Comparison of ENCODE assay signal across 1 cellular context in the genomic region with DNA sequence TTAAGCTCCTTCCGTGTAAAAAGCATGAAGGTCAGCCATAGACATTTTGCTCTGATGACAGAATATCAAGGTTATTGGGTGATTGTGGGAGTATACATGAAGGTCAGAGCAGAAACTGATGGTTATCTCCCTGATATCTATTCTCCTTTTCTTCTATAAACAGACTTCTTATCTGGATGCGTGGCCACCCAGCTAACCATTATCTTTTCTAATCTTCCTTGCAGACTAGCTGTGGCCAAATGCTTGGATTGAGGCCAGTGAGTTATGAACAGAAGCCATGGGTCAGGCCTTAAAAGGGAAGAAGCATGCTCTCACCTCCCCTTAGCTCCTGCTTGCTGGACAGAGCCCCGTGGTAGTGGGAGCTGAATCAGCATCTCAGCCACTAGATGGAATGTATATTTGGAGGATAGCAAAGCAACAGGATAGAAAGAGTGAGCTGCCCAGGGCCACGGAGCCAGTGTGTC.
A peak's percentile ranks its signal among the peaks of the same experiment; 100 is the strongest.
TF ChIP-seq lines count a peak whose summit lies in the region.

No MANE protein-coding gene starts in this region.

TF ChIP-seq in K562, 482 proteins besides CTCF, POLR2A, EP300 and RAD21 (continued from another document and continues in another):
- TF ChIP-seq, protein P1, sequence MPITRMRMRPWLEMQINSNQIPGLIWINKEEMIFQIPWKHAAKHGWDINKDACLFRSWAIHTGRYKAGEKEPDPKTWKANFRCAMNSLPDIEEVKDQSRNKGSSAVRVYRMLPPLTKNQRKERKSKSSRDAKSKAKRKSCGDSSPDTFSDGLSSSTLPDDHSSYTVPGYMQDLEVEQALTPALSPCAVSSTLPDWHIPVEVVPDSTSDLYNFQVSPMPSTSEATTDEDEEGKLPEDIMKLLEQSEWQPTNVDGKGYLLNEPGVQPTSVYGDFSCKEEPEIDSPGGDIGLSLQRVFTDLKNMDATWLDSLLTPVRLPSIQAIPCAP (CRISPR knock-in tag; IDR thresholded peaks at IDR 0.05; ENCODE audit: borderline replicate concordance), result no peak
- TF ChIP-seq SIN3A (IDR thresholded peaks at IDR 0.05; ENCODE audit: borderline replicate concordance in 2 of 2, control insufficient read depth in 1 of 2, low read depth in 2 of 2, low read length in 2 of 2), result no peak
- no peak for TF ChIP-seq ILF3 (IDR thresholded peaks at IDR 0.05; ENCODE audit: borderline replicate concordance)
- peak; percentile 74 for TF ChIP-seq FOSL1 (tag; conservative IDR thresholded peaks at IDR 0.05)
- TF ChIP-seq MTA1 (IDR thresholded peaks at IDR 0.05; ENCODE audit: borderline replicate concordance), result peak; percentile 90
- TF ChIP-seq NFE2L1 (tag; IDR thresholded peaks at IDR 0.05; ENCODE audit: borderline replicate concordance, low read depth), result no peak
- TF ChIP-seq ZBTB17 (CRISPR knock-in tag; IDR thresholded peaks at IDR 0.05), result no peak
- TF ChIP-seq, protein P2, sequence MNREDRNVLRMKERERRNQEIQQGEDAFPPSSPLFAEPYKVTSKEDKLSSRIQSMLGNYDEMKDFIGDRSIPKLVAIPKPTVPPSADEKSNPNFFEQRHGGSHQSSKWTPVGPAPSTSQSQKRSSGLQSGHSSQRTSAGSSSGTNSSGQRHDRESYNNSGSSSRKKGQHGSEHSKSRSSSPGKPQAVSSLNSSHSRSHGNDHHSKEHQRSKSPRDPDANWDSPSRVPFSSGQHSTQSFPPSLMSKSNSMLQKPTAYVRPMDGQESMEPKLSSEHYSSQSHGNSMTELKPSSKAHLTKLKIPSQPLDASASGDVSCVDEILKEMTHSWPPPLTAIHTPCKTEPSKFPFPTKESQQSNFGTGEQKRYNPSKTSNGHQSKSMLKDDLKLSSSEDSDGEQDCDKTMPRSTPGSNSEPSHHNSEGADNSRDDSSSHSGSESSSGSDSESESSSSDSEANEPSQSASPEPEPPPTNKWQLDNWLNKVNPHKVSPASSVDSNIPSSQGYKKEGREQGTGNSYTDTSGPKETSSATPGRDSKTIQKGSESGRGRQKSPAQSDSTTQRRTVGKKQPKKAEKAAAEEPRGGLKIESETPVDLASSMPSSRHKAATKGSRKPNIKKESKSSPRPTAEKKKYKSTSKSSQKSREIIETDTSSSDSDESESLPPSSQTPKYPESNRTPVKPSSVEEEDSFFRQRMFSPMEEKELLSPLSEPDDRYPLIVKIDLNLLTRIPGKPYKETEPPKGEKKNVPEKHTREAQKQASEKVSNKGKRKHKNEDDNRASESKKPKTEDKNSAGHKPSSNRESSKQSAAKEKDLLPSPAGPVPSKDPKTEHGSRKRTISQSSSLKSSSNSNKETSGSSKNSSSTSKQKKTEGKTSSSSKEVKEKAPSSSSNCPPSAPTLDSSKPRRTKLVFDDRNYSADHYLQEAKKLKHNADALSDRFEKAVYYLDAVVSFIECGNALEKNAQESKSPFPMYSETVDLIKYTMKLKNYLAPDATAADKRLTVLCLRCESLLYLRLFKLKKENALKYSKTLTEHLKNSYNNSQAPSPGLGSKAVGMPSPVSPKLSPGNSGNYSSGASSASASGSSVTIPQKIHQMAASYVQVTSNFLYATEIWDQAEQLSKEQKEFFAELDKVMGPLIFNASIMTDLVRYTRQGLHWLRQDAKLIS (CRISPR knock-in tag; IDR thresholded peaks at IDR 0.05), result peak; percentile 33; the same call in 1 of the 2 replicates
- no peak for TF ChIP-seq HIVEP1 (CRISPR knock-in tag; IDR thresholded peaks at IDR 0.05)
- TF ChIP-seq ZFP1 (CRISPR knock-in tag; IDR thresholded peaks at IDR 0.05), result no peak
- TF ChIP-seq JUN (IDR thresholded peaks at IDR 0.05; ENCODE audit: borderline replicate concordance, low read depth, low read length), result no peak
- no peak for TF ChIP-seq JUN (CRISPR knock-in tag; IDR thresholded peaks at IDR 0.05; ENCODE audit: borderline replicate concordance)
- TF ChIP-seq, protein P3, sequence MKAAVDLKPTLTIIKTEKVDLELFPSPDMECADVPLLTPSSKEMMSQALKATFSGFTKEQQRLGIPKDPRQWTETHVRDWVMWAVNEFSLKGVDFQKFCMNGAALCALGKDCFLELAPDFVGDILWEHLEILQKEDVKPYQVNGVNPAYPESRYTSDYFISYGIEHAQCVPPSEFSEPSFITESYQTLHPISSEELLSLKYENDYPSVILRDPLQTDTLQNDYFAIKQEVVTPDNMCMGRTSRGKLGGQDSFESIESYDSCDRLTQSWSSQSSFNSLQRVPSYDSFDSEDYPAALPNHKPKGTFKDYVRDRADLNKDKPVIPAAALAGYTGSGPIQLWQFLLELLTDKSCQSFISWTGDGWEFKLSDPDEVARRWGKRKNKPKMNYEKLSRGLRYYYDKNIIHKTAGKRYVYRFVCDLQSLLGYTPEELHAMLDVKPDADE (conservative IDR thresholded peaks at IDR 0.05; ENCODE audit: control insufficient read depth, low read depth, low read length), result no peak
- TF ChIP-seq, protein P4, sequence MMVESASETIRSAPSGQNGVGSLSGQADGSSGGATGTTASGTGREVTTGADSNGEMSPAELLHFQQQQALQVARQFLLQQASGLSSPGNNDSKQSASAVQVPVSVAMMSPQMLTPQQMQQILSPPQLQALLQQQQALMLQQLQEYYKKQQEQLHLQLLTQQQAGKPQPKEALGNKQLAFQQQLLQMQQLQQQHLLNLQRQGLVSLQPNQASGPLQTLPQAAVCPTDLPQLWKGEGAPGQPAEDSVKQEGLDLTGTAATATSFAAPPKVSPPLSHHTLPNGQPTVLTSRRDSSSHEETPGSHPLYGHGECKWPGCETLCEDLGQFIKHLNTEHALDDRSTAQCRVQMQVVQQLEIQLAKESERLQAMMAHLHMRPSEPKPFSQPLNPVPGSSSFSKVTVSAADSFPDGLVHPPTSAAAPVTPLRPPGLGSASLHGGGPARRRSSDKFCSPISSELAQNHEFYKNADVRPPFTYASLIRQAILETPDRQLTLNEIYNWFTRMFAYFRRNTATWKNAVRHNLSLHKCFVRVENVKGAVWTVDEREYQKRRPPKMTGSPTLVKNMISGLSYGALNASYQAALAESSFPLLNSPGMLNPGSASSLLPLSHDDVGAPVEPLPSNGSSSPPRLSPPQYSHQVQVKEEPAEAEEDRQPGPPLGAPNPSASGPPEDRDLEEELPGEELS (CRISPR knock-in tag; IDR thresholded peaks at IDR 0.05; ENCODE audit: borderline replicate concordance), result no peak
- no peak for TF ChIP-seq ZZZ3 (IDR thresholded peaks at IDR 0.05)
- TF ChIP-seq ZC3H4 (CRISPR knock-in tag; IDR thresholded peaks at IDR 0.05; ENCODE audit: borderline replicate concordance), result no peak
- TF ChIP-seq PHF21A (IDR thresholded peaks at IDR 0.05; ENCODE audit: borderline replicate concordance, low read depth), result no peak
- no peak for TF ChIP-seq TCF7 (IDR thresholded peaks at IDR 0.05; ENCODE audit: borderline replicate concordance)
- TF ChIP-seq, protein P5, sequence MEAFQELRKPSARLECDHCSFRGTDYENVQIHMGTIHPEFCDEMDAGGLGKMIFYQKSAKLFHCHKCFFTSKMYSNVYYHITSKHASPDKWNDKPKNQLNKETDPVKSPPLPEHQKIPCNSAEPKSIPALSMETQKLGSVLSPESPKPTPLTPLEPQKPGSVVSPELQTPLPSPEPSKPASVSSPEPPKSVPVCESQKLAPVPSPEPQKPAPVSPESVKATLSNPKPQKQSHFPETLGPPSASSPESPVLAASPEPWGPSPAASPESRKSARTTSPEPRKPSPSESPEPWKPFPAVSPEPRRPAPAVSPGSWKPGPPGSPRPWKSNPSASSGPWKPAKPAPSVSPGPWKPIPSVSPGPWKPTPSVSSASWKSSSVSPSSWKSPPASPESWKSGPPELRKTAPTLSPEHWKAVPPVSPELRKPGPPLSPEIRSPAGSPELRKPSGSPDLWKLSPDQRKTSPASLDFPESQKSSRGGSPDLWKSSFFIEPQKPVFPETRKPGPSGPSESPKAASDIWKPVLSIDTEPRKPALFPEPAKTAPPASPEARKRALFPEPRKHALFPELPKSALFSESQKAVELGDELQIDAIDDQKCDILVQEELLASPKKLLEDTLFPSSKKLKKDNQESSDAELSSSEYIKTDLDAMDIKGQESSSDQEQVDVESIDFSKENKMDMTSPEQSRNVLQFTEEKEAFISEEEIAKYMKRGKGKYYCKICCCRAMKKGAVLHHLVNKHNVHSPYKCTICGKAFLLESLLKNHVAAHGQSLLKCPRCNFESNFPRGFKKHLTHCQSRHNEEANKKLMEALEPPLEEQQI (IDR thresholded peaks at IDR 0.05), result no peak; the same call in 1 of the 2 replicates
- no peak for TF ChIP-seq PHB2 (IDR thresholded peaks at IDR 0.05; ENCODE audit: low read depth)
- no peak for TF ChIP-seq WHSC1 (IDR thresholded peaks at IDR 0.05; ENCODE audit: low read length)
- peak; percentile 15 for TF ChIP-seq MEIS2 (IDR thresholded peaks at IDR 0.05; ENCODE audit: partially characterized antibody)
- TF ChIP-seq NR2C1 (IDR thresholded peaks at IDR 0.05), result no peak
- peak; percentile 69; the same call in 1 of the 2 replicates for TF ChIP-seq NR2C1 (tag; IDR thresholded peaks at IDR 0.05)
- no peak for TF ChIP-seq NCOA2 (IDR thresholded peaks at IDR 0.05; ENCODE audit: partially characterized antibody in 2 of 2)
- TF ChIP-seq, protein P6, sequence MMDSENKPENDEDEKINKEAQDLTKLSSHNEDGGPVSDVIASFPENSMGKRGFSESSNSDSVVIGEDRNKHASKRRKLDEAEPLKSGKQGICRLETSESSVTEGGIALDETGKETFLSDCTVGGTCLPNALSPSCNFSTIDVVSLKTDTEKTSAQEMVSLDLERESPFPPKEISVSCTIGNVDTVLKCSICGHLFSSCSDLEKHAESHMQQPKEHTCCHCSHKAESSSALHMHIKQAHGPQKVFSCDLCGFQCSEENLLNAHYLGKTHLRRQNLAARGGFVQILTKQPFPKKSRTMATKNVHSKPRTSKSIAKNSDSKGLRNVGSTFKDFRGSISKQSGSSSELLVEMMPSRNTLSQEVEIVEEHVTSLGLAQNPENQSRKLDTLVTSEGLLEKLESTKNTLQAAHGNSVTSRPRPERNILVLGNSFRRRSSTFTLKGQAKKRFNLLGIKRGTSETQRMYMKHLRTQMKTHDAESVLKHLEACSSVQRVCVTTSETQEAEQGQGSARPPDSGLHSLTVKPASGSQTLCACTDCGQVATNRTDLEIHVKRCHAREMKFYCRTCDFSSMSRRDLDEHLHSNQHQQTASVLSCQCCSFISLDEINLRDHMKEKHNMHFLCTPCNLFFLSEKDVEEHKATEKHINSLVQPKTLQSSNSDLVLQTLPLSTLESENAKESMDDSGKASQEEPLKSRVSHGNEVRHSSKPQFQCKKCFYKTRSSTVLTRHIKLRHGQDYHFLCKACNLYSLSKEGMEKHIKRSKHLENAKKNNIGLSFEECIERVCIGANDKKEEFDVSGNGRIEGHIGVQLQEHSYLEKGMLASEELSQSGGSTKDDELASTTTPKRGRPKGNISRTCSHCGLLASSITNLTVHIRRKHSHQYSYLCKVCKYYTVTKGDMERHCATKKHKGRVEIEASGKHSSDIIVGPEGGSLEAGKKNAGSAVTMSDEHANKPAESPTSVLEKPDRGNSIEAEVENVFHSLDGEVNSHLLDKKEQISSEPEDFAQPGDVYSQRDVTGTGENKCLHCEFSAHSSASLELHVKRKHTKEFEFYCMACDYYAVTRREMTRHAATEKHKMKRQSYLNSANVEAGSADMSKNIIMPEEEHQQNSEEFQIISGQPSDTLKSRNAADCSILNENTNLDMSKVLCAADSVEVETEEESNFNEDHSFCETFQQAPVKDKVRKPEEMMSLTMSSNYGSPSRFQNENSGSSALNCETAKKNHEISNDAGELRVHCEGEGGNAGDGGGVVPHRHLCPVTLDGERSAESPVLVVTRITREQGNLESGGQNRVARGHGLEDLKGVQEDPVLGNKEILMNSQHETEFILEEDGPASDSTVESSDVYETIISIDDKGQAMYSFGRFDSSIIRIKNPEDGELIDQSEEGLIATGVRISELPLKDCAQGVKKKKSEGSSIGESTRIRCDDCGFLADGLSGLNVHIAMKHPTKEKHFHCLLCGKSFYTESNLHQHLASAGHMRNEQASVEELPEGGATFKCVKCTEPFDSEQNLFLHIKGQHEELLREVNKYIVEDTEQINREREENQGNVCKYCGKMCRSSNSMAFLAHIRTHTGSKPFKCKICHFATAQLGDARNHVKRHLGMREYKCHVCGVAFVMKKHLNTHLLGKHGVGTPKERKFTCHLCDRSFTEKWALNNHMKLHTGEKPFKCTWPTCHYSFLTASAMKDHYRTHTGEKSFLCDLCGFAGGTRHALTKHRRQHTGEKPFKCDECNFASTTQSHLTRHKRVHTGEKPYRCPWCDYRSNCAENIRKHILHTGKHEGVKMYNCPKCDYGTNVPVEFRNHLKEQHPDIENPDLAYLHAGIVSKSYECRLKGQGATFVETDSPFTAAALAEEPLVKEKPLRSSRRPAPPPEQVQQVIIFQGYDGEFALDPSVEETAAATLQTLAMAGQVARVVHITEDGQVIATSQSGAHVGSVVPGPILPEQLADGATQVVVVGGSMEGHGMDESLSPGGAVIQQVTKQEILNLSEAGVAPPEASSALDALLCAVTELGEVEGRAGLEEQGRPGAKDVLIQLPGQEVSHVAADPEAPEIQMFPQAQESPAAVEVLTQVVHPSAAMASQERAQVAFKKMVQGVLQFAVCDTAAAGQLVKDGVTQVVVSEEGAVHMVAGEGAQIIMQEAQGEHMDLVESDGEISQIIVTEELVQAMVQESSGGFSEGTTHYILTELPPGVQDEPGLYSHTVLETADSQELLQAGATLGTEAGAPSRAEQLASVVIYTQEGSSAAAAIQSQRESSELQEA (IDR thresholded peaks at IDR 0.05; ENCODE audit: low read depth), result no peak
- TF ChIP-seq, protein P7, sequence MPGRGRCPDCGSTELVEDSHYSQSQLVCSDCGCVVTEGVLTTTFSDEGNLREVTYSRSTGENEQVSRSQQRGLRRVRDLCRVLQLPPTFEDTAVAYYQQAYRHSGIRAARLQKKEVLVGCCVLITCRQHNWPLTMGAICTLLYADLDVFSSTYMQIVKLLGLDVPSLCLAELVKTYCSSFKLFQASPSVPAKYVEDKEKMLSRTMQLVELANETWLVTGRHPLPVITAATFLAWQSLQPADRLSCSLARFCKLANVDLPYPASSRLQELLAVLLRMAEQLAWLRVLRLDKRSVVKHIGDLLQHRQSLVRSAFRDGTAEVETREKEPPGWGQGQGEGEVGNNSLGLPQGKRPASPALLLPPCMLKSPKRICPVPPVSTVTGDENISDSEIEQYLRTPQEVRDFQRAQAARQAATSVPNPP (IDR thresholded peaks at IDR 0.05; ENCODE audit: borderline replicate concordance, insufficient read depth, insufficient read length), result no peak
- TF ChIP-seq SAFB2 (IDR thresholded peaks at IDR 0.05; ENCODE audit: borderline replicate concordance, low read depth, low read length, severe bottlenecking), result no peak
- TF ChIP-seq ZNF217 (CRISPR knock-in tag; IDR thresholded peaks at IDR 0.05), result no peak
- no peak for TF ChIP-seq EP400 (IDR thresholded peaks at IDR 0.05)
- TF ChIP-seq HNRNPL (IDR thresholded peaks at IDR 0.05; ENCODE audit: low read depth, low read length), result no peak
- TF ChIP-seq HNRNPH1 (optimal IDR thresholded peaks at IDR 0.05; ENCODE audit: low read depth, low read length), result no peak
- no peak for TF ChIP-seq HCFC1 (IDR thresholded peaks at IDR 0.05; ENCODE audit: low read depth, low read length)
- no peak for TF ChIP-seq GTF2E2 (tag; IDR thresholded peaks at IDR 0.05)
- TF ChIP-seq ZNF146 (CRISPR knock-in tag; IDR thresholded peaks at IDR 0.05; ENCODE audit: unreplicated experiment), result no peak
- TF ChIP-seq MAFG (tag; conservative IDR thresholded peaks at IDR 0.05), result peak; percentile 77
- TF ChIP-seq, protein P8, sequence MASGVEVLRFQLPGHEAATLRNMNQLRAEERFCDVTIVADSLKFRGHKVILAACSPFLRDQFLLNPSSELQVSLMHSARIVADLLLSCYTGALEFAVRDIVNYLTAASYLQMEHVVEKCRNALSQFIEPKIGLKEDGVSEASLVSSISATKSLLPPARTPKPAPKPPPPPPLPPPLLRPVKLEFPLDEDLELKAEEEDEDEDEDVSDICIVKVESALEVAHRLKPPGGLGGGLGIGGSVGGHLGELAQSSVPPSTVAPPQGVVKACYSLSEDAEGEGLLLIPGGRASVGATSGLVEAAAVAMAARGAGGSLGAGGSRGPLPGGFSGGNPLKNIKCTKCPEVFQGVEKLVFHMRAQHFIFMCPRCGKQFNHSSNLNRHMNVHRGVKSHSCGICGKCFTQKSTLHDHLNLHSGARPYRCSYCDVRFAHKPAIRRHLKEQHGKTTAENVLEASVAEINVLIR (CRISPR knock-in tag; IDR thresholded peaks at IDR 0.05), result peak; percentile 19; the same call in 1 of the 2 replicates
- TF ChIP-seq THRAP3 (IDR thresholded peaks at IDR 0.05; ENCODE audit: borderline replicate concordance), result no peak
- TF ChIP-seq ZNF224 (CRISPR knock-in tag; IDR thresholded peaks at IDR 0.05), result no peak
